Comparison of ENCODE assay signal across 1 cellular context in the genomic region with DNA sequence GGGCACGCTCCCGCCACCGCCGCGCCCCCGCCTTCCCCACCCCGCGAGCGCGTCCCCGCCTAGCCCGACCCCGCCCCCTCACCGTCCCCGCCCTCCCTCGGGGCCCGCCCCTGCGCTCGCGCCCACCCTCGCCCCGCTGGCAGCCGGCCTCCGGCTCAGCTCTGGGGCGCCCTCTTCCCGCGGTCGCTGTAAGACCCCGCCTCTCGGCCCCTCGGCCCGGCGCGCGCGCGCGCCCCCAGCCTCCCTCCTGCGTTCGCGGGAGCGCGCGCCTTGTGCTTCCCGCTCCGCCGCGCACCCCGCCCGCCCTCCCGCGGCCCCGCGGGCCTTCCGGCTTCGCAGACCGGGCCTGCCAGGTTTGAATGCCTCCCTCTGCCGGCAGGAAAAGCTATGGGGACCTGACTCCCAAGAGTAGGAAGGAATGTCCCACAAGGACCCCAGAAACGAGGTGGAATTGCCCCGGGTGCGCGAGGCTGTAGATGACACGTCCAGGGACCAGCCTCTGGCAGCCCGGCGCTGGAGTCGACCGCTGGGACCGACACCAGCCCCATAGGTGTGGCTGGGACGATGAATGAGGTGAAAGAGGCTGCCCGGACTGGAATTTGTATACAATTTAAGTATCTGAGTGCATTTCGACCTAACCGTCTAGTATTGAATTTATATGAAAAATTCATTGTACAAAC.
TF ChIP-seq lines count a peak whose summit lies in the region.

No MANE protein-coding gene starts in this region.

TF ChIP-seq in HepG2, 621 proteins besides CTCF, POLR2A, EP300 and RAD21 (continues in another document):
- TF ChIP-seq TGIF2 (CRISPR knock-in tag; IDR thresholded peaks at IDR 0.05), result no peak
- no peak for TF ChIP-seq ATAD3A (CRISPR knock-in tag; IDR thresholded peaks at IDR 0.05)
- no peak for TF ChIP-seq GTF2F1 (IDR thresholded peaks at IDR 0.05; ENCODE audit: low read length)
- no peak for TF ChIP-seq ZNF530 (CRISPR knock-in tag; IDR thresholded peaks at IDR 0.05; ENCODE audit: low read depth)
- no peak for TF ChIP-seq CHD4 (IDR thresholded peaks at IDR 0.05; ENCODE audit: borderline replicate concordance, low read length)
- no peak for TF ChIP-seq ZNF839 (CRISPR knock-in tag; IDR thresholded peaks at IDR 0.05; ENCODE audit: borderline replicate concordance)
- TF ChIP-seq, protein P1, sequence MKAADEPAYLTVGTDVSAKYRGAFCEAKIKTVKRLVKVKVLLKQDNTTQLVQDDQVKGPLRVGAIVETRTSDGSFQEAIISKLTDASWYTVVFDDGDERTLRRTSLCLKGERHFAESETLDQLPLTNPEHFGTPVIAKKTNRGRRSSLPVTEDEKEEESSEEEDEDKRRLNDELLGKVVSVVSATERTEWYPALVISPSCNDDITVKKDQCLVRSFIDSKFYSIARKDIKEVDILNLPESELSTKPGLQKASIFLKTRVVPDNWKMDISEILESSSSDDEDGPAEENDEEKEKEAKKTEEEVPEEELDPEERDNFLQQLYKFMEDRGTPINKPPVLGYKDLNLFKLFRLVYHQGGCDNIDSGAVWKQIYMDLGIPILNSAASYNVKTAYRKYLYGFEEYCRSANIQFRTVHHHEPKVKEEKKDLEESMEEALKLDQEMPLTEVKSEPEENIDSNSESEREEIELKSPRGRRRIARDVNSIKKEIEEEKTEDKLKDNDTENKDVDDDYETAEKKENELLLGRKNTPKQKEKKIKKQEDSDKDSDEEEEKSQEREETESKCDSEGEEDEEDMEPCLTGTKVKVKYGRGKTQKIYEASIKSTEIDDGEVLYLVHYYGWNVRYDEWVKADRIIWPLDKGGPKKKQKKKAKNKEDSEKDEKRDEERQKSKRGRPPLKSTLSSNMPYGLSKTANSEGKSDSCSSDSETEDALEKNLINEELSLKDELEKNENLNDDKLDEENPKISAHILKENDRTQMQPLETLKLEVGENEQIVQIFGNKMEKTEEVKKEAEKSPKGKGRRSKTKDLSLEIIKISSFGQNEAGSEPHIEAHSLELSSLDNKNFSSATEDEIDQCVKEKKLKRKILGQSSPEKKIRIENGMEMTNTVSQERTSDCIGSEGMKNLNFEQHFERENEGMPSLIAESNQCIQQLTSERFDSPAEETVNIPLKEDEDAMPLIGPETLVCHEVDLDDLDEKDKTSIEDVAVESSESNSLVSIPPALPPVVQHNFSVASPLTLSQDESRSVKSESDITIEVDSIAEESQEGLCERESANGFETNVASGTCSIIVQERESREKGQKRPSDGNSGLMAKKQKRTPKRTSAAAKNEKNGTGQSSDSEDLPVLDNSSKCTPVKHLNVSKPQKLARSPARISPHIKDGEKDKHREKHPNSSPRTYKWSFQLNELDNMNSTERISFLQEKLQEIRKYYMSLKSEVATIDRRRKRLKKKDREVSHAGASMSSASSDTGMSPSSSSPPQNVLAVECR (CRISPR knock-in tag; IDR thresholded peaks at IDR 0.05; ENCODE audit: borderline replicate concordance), result no peak
- TF ChIP-seq ZNF672 (CRISPR knock-in tag; IDR thresholded peaks at IDR 0.05), result no peak
- TF ChIP-seq, protein P2, sequence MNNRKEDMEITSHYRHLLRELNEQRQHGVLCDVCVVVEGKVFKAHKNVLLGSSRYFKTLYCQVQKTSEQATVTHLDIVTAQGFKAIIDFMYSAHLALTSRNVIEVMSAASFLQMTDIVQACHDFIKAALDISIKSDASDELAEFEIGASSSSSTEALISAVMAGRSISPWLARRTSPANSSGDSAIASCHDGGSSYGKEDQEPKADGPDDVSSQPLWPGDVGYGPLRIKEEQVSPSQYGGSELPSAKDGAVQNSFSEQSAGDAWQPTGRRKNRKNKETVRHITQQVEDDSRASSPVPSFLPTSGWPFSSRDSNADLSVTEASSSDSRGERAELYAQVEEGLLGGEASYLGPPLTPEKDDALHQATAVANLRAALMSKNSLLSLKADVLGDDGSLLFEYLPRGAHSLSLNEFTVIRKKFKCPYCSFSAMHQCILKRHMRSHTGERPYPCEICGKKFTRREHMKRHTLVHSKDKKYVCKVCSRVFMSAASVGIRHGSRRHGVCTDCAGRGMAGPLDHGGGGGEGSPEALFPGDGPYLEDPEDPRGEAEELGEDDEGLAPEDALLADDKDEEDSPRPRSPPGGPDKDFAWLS (CRISPR knock-in tag; IDR thresholded peaks at IDR 0.05; ENCODE audit: borderline replicate concordance), result no peak
- TF ChIP-seq KLF9 (CRISPR knock-in tag; IDR thresholded peaks at IDR 0.05; ENCODE audit: low read depth), result no peak
- TF ChIP-seq TAF15 (IDR thresholded peaks at IDR 0.05; ENCODE audit: low read depth, low read length, poor library complexity, severe bottlenecking), result peak; percentile 62
- TF ChIP-seq, protein P3, sequence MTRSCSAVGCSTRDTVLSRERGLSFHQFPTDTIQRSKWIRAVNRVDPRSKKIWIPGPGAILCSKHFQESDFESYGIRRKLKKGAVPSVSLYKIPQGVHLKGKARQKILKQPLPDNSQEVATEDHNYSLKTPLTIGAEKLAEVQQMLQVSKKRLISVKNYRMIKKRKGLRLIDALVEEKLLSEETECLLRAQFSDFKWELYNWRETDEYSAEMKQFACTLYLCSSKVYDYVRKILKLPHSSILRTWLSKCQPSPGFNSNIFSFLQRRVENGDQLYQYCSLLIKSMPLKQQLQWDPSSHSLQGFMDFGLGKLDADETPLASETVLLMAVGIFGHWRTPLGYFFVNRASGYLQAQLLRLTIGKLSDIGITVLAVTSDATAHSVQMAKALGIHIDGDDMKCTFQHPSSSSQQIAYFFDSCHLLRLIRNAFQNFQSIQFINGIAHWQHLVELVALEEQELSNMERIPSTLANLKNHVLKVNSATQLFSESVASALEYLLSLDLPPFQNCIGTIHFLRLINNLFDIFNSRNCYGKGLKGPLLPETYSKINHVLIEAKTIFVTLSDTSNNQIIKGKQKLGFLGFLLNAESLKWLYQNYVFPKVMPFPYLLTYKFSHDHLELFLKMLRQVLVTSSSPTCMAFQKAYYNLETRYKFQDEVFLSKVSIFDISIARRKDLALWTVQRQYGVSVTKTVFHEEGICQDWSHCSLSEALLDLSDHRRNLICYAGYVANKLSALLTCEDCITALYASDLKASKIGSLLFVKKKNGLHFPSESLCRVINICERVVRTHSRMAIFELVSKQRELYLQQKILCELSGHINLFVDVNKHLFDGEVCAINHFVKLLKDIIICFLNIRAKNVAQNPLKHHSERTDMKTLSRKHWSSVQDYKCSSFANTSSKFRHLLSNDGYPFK (CRISPR knock-in tag; IDR thresholded peaks at IDR 0.05; ENCODE audit: borderline replicate concordance), result no peak
- TF ChIP-seq ZNF333 (CRISPR knock-in tag; IDR thresholded peaks at IDR 0.05; ENCODE audit: borderline replicate concordance), result no peak
- TF ChIP-seq ZNF761 (CRISPR knock-in tag; conservative IDR thresholded peaks at IDR 0.05), result no peak
- no peak for TF ChIP-seq ZNF510 (CRISPR knock-in tag; IDR thresholded peaks at IDR 0.05; ENCODE audit: low read depth)
- no peak for TF ChIP-seq ZNF446 (CRISPR knock-in tag; IDR thresholded peaks at IDR 0.05)
- no peak for TF ChIP-seq MED1 (CRISPR knock-in tag; IDR thresholded peaks at IDR 0.05)
- TF ChIP-seq TARDBP (CRISPR knock-in tag; IDR thresholded peaks at IDR 0.05), result no peak
- TF ChIP-seq ZNF7 (CRISPR knock-in tag; IDR thresholded peaks at IDR 0.05), result no peak
- no peak for TF ChIP-seq ZNF34 (CRISPR knock-in tag; IDR thresholded peaks at IDR 0.05; ENCODE audit: borderline replicate concordance)
- TF ChIP-seq MYNN (CRISPR knock-in tag; IDR thresholded peaks at IDR 0.05; ENCODE audit: low read depth), result no peak
- TF ChIP-seq, protein P4, sequence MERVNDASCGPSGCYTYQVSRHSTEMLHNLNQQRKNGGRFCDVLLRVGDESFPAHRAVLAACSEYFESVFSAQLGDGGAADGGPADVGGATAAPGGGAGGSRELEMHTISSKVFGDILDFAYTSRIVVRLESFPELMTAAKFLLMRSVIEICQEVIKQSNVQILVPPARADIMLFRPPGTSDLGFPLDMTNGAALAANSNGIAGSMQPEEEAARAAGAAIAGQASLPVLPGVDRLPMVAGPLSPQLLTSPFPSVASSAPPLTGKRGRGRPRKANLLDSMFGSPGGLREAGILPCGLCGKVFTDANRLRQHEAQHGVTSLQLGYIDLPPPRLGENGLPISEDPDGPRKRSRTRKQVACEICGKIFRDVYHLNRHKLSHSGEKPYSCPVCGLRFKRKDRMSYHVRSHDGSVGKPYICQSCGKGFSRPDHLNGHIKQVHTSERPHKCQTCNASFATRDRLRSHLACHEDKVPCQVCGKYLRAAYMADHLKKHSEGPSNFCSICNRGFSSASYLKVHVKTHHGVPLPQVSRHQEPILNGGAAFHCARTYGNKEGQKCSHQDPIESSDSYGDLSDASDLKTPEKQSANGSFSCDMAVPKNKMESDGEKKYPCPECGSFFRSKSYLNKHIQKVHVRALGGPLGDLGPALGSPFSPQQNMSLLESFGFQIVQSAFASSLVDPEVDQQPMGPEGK (CRISPR knock-in tag; IDR thresholded peaks at IDR 0.05), result peak; percentile 28; the same call in 1 of the 2 replicates
- no peak for TF ChIP-seq ZNF432 (CRISPR knock-in tag; IDR thresholded peaks at IDR 0.05; ENCODE audit: borderline replicate concordance)
- TF ChIP-seq, protein P5, sequence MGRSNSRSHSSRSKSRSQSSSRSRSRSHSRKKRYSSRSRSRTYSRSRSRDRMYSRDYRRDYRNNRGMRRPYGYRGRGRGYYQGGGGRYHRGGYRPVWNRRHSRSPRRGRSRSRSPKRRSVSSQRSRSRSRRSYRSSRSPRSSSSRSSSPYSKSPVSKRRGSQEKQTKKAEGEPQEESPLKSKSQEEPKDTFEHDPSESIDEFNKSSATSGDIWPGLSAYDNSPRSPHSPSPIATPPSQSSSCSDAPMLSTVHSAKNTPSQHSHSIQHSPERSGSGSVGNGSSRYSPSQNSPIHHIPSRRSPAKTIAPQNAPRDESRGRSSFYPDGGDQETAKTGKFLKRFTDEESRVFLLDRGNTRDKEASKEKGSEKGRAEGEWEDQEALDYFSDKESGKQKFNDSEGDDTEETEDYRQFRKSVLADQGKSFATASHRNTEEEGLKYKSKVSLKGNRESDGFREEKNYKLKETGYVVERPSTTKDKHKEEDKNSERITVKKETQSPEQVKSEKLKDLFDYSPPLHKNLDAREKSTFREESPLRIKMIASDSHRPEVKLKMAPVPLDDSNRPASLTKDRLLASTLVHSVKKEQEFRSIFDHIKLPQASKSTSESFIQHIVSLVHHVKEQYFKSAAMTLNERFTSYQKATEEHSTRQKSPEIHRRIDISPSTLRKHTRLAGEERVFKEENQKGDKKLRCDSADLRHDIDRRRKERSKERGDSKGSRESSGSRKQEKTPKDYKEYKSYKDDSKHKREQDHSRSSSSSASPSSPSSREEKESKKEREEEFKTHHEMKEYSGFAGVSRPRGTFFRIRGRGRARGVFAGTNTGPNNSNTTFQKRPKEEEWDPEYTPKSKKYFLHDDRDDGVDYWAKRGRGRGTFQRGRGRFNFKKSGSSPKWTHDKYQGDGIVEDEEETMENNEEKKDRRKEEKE (IDR thresholded peaks at IDR 0.05), result no peak
- no peak for TF ChIP-seq NCOA5 (CRISPR knock-in tag; IDR thresholded peaks at IDR 0.05)
- TF ChIP-seq, protein P6, sequence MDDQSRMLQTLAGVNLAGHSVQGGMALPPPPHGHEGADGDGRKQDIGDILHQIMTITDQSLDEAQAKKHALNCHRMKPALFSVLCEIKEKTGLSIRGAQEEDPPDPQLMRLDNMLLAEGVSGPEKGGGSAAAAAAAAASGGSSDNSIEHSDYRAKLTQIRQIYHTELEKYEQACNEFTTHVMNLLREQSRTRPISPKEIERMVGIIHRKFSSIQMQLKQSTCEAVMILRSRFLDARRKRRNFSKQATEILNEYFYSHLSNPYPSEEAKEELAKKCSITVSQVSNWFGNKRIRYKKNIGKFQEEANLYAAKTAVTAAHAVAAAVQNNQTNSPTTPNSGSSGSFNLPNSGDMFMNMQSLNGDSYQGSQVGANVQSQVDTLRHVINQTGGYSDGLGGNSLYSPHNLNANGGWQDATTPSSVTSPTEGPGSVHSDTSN (CRISPR knock-in tag; IDR thresholded peaks at IDR 0.05; ENCODE audit: borderline replicate concordance), result no peak
- TF ChIP-seq ZBTB1 (CRISPR knock-in tag; IDR thresholded peaks at IDR 0.05; ENCODE audit: borderline replicate concordance), result no peak
- TF ChIP-seq ZNF468 (CRISPR knock-in tag; IDR thresholded peaks at IDR 0.05), result no peak
- TF ChIP-seq, protein P7, sequence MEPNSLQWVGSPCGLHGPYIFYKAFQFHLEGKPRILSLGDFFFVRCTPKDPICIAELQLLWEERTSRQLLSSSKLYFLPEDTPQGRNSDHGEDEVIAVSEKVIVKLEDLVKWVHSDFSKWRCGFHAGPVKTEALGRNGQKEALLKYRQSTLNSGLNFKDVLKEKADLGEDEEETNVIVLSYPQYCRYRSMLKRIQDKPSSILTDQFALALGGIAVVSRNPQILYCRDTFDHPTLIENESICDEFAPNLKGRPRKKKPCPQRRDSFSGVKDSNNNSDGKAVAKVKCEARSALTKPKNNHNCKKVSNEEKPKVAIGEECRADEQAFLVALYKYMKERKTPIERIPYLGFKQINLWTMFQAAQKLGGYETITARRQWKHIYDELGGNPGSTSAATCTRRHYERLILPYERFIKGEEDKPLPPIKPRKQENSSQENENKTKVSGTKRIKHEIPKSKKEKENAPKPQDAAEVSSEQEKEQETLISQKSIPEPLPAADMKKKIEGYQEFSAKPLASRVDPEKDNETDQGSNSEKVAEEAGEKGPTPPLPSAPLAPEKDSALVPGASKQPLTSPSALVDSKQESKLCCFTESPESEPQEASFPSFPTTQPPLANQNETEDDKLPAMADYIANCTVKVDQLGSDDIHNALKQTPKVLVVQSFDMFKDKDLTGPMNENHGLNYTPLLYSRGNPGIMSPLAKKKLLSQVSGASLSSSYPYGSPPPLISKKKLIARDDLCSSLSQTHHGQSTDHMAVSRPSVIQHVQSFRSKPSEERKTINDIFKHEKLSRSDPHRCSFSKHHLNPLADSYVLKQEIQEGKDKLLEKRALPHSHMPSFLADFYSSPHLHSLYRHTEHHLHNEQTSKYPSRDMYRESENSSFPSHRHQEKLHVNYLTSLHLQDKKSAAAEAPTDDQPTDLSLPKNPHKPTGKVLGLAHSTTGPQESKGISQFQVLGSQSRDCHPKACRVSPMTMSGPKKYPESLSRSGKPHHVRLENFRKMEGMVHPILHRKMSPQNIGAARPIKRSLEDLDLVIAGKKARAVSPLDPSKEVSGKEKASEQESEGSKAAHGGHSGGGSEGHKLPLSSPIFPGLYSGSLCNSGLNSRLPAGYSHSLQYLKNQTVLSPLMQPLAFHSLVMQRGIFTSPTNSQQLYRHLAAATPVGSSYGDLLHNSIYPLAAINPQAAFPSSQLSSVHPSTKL (CRISPR knock-in tag; IDR thresholded peaks at IDR 0.05), result 0 out of 2 replicates have a peak, but pooled peaks have one; percentile 26
- TF ChIP-seq, protein P8, sequence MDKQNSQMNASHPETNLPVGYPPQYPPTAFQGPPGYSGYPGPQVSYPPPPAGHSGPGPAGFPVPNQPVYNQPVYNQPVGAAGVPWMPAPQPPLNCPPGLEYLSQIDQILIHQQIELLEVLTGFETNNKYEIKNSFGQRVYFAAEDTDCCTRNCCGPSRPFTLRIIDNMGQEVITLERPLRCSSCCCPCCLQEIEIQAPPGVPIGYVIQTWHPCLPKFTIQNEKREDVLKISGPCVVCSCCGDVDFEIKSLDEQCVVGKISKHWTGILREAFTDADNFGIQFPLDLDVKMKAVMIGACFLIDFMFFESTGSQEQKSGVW (CRISPR knock-in tag; IDR thresholded peaks at IDR 0.05; ENCODE audit: borderline replicate concordance), result no peak
- no peak for TF ChIP-seq HNRNPLL (IDR thresholded peaks at IDR 0.05; ENCODE audit: low read depth, low read length, poor library complexity, severe bottlenecking)
- no peak for TF ChIP-seq ZNF296 (CRISPR knock-in tag; conservative IDR thresholded peaks at IDR 0.05)
- TF ChIP-seq RBFOX2 (IDR thresholded peaks at IDR 0.05; ENCODE audit: low read depth, low read length), result no peak
- TF ChIP-seq RFX3 (CRISPR knock-in tag; IDR thresholded peaks at IDR 0.05), result no peak
- TF ChIP-seq, protein P9, sequence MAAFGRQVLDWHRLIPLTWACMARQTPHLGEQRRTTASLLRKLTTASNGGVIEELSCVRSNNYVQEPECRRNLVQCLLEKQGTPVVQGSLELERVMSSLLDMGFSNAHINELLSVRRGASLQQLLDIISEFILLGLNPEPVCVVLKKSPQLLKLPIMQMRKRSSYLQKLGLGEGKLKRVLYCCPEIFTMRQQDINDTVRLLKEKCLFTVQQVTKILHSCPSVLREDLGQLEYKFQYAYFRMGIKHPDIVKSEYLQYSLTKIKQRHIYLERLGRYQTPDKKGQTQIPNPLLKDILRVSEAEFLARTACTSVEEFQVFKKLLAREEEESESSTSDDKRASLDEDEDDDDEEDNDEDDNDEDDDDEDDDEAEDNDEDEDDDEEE (CRISPR knock-in tag; IDR thresholded peaks at IDR 0.05), result no peak
